15 cellular contexts compared by ENCODE assay signal in the genomic region with DNA sequence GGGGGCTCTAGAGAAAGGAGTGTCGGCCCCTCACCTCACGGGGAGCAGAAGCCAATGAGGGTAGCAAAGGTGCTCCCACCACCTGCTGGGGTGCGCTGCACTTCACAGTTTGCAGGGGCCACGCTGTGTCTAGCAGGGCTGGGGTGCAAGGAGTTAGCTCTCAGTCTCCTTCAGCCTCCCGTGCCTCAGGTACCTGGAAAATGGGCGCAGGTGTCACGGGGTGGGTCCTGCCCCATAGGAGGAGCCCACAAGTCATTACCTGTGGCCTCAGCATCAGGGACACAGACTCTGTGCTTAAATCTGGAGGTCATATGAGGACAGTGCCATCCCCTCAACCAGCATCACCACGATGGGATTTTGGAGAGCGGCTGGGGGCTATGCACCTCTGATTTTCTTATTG.
"Had no signal": no experiment of that assay in that cellular context is flagged by ENCODE, and none has a peak within 500 bp of the region (broad histone marks: within the 10 kb centered on the region; RNA-seq: fewer than 3 reads in every experiment).

No MANE protein-coding gene starts in this region.

- H3K9me3 ChIP-seq: thyroid gland, vagina had no signal

- H3K36me3 ChIP-seq: thyroid gland, vagina, WERI-Rb-1 had no signal

- DNase-seq: activated naive CD4-positive, alpha-beta T cell treated with Interleukin-2 at 50 U/mL for 16 hours; activated T-cell treated with anti-CD3 and anti-CD28 coated beads, Interleukin-2, amount 50 U/mL, for 1 hour; caudate nucleus; dermis blood vessel endothelial cell; effector memory CD4-positive, alpha-beta T cell; foreskin keratinocyte; immature natural killer cell; kidney glomerular epithelial cell; stimulated activated CD4-positive, alpha-beta T cell treated with anti-CD3 and anti-CD28 coated beads, Interleukin-4, amount 100 ng/mL, for 24 hours; stimulated activated naive CD4-positive, alpha-beta T cell treated with Interleukin-2 at 50 U/mL for 16 hours; thyroid gland had no signal

- FAIRE-seq: TTC549 had no signal

- H3K27ac ChIP-seq: foreskin keratinocyte, thyroid gland, vagina, WERI-Rb-1 had no signal

- H3K4me3 ChIP-seq: thyroid gland, vagina had no signal

- ATAC-seq: activated T-helper 17 cell treated with anti-CD3 and anti-CD28 coated beads, Interleukin-2, amount 50 U/mL, for 72 hours; foreskin keratinocyte had no signal

- H3K4me1 ChIP-seq: foreskin keratinocyte, vagina had no signal

- H3K27me3 ChIP-seq: foreskin keratinocyte, thyroid gland, vagina had no signal
